ENCODE assay signal across 9 cellular contexts in genomic region chr4:78059524-78059889, GRCh38. TPM values are rescaled to one million over a fixed set of nuclear protein-coding genes. Genes with fewer than 3 reads are reported as not detected.
DNase-seq lines count a peak whose midpoint lies in the region; ATAC-seq and TF ChIP-seq lines count a peak whose summit lies in the region.
"Had no signal": no experiment of that assay in that cellular context is flagged by ENCODE, and none has a peak within 500 bp of the region (broad histone marks: within the 10 kb centered on the region; RNA-seq: fewer than 3 reads in every experiment).

No MANE protein-coding gene starts in this region.

- H3K4me3 ChIP-seq in HCT116 (replicated peaks in 1 of 2; ENCODE audit: low read depth in 1 of 2, low read length in 2 of 2): peak overlapping the region; percentile 70 to 89

- no peak for TF ChIP-seq POLR2A in HCT116 (IDR thresholded peaks at IDR 0.05; ENCODE audit: borderline replicate concordance, extremely low read depth, insufficient read depth, insufficient read length)

- intact Hi-C loops in CD4-positive, alpha-beta T cell (cut with DNase I, micrococcal nuclease): no loop called here
- intact Hi-C loops in HCT116 (cut with micrococcal nuclease): loop anchor here (1.0 to 5.0 kb wide), 3 partner anchors 458 to 878 kb away; partner anchors contain the start of gene PAQR3
- intact Hi-C loops in activated T-helper 2 cell treated with anti-CD3 and anti-CD28 coated beads, Interferon-gamma antibody, Interleukin-2, Interleukin-4, amounts not matched to agents 10 μg/mL and 5 μg/mL and 100 μg/mL, durations not matched to agents 14 hours and 24 hours and 36 hours (cut with micrococcal nuclease): loop anchor here (2.0 kb wide), 1 partner anchor 457 kb away; no protein-coding TSS in a partner anchor

- RAD21 ChIA-PET in HCT116 (lab: Charles Lee; ENCODE audit: low non-redundant PET in 1 of 2, low total read pairs in 2 of 2, uncharacterized antibody in 2 of 2, unreplicated experiment in 2 of 2): interaction anchor here (0.5 to 1.0 kb wide), 7 partner anchors 65 to 672 kb away, joined by 3 to 7 read pairs (median 3); no protein-coding TSS in a partner anchor

- no peak for ATAC-seq in CD4-positive, alpha-beta T cell (ENCODE audit: poor library complexity)
- peak; percentile 21 for ATAC-seq in HCT116
- peak; percentile 34 for ATAC-seq in omental fat pad (ENCODE audit: low FRiP score)
- no peak for ATAC-seq in HG03135 (IDR thresholded peaks at IDR 0.05; ENCODE audit: unreplicated experiment)

- no peak for DNase-seq in CD4-positive, alpha-beta T cell
- peak; percentile 84 for DNase-seq in HCT116 (ENCODE audit: low read depth, low spot score)
- peak; percentile 85 to 91 for DNase-seq in NCI-H446 (lab: John Stamatoyannopoulos, UW)
- no peak for DNase-seq in activated T-helper 2 cell treated with anti-CD3 and anti-CD28 coated beads, Interferon-gamma antibody, Interleukin-2, Interleukin-4, amounts not matched to agents 10 μg/mL and 5 μg/mL and 100 μg/mL, durations not matched to agents 14 hours and 24 hours and 36 hours (ENCODE audit: low spot score)
- DNase-seq in glomerular visceral epithelial cell (ENCODE audit: extremely low spot score): peak; percentile 83
- no peak for DNase-seq in omental fat pad (ENCODE audit: low spot score)
- DNase-seq in activated gamma-delta T cell treated with Interleukin-2 at 50 U/mL for 16 hours: no peak

- peaks cover 78% of the 10 kb centered on the region for H3K27me3 ChIP-seq in CD4-positive, alpha-beta T cell (ENCODE audit: control insufficient read depth, insufficient read depth, low read length)
- no peaks in the 10 kb centered on the region for H3K27me3 ChIP-seq in HCT116 (ENCODE audit: insufficient read depth, low read length)

- CTCF ChIA-PET in CD4-positive, alpha-beta T cell (lab: Charles Lee): interaction anchor here (0.6 kb wide), 1 partner anchor 89 kb away, joined by 3 read pairs; no protein-coding TSS in a partner anchor
- CTCF ChIA-PET in HCT116 (lab: Charles Lee): interaction anchor here (0.6 to 2.1 kb wide), 27 partner anchors 8 to 1600 kb away, joined by 3 to 17 read pairs (median 4); no protein-coding TSS in a partner anchor

- TF ChIP-seq RAD21 in HCT116 (IDR thresholded peaks at IDR 0.05; ENCODE audit: low read depth): no peak

- peaks cover 62% of the 10 kb centered on the region for H3K79me2 ChIP-seq in HCT116 (ENCODE audit: insufficient read depth, low read length)

- POLR2A ChIA-PET in CD4-positive, alpha-beta T cell (lab: Charles Lee): interaction anchor here (0.6 kb wide), 2 partner anchors 78 to 778 kb away, joined by 3 to 4 read pairs; no protein-coding TSS in a partner anchor
- POLR2A ChIA-PET in HCT116 (lab: Charles Lee): interaction anchor here (0.6 to 1.3 kb wide), 11 partner anchors 10 to 522 kb away, joined by 3 to 4 read pairs (median 3); partner anchors contain the start of gene MRPL1

- no peaks in the 10 kb centered on the region for H3K9me3 Mint-ChIP-seq in CD4-positive, alpha-beta T cell
- H3K9me3 Mint-ChIP-seq in activated T-helper 2 cell treated with anti-CD3 and anti-CD28 coated beads, Interferon-gamma antibody, Interleukin-2, Interleukin-4, amounts not matched to agents 10 μg/mL and 5 μg/mL and 100 μg/mL, durations not matched to agents 14 hours and 24 hours and 36 hours: no peaks in the 10 kb centered on the region

- peak overlapping the region; percentile 73 for H3K9ac ChIP-seq in HCT116 (ENCODE audit: low read length)

- TF ChIP-seq CTCF in CD4-positive, alpha-beta T cell (IDR thresholded peaks at IDR 0.05): no peak
- TF ChIP-seq CTCF in HCT116 (IDR thresholded peaks at IDR 0.05 in 2 of 3, conservative IDR thresholded peaks at IDR 0.05 in 1 of 3; ENCODE audit: borderline replicate concordance in 1 of 3, insufficient read depth in 1 of 3, low read depth in 2 of 3, low read length in 2 of 3) (peak in 2 of 3 experiments; percentile 70 to 74; a peak in 4 of 6 replicates), omental fat pad (IDR thresholded peaks at IDR 0.05) (no peak)

- peak overlapping the region; percentile 74 for H3K4me3 Mint-ChIP-seq in CD4-positive, alpha-beta T cell
- H3K4me3 Mint-ChIP-seq in activated T-helper 2 cell treated with anti-CD3 and anti-CD28 coated beads, Interferon-gamma antibody, Interleukin-2, Interleukin-4, amounts not matched to agents 10 μg/mL and 5 μg/mL and 100 μg/mL, durations not matched to agents 14 hours and 24 hours and 36 hours (ENCODE audit: low read depth): peak overlapping the region; percentile 23

- no TSS peak for BruUV-seq in HCT116 (replicated peaks; lab: Mats Ljungman, UMichigan)

- H3K9me2 ChIP-seq in HCT116 (ENCODE audit: insufficient read depth): no peaks in the 10 kb centered on the region

- peaks cover 29% of the 10 kb centered on the region for H3K4me1 Mint-ChIP-seq in CD4-positive, alpha-beta T cell (ENCODE audit: low read depth)
- H3K4me1 Mint-ChIP-seq in activated T-helper 2 cell treated with anti-CD3 and anti-CD28 coated beads, Interferon-gamma antibody, Interleukin-2, Interleukin-4, amounts not matched to agents 10 μg/mL and 5 μg/mL and 100 μg/mL, durations not matched to agents 14 hours and 24 hours and 36 hours (ENCODE audit: low read depth): peaks cover 26% of the 10 kb centered on the region

- peaks cover 7 to 18% of the 10 kb centered on the region in 2 experiments; a peak in 3 of 4 replicates for H3K4me1 ChIP-seq in HCT116 (ENCODE audit: control insufficient read depth in 1 of 2, insufficient read depth in 2 of 2, low read length in 2 of 2)

- peaks cover 85% of the 10 kb centered on the region for H3K27me3 Mint-ChIP-seq in CD4-positive, alpha-beta T cell
- peaks cover 63% of the 10 kb centered on the region for H3K27me3 Mint-ChIP-seq in activated T-helper 2 cell treated with anti-CD3 and anti-CD28 coated beads, Interferon-gamma antibody, Interleukin-2, Interleukin-4, amounts not matched to agents 10 μg/mL and 5 μg/mL and 100 μg/mL, durations not matched to agents 14 hours and 24 hours and 36 hours (ENCODE audit: low read depth)

- no peaks in the 10 kb centered on the region for H4K20me1 ChIP-seq in HCT116 (ENCODE audit: insufficient read depth)

- H3K27ac ChIP-seq in CD4-positive, alpha-beta T cell (ENCODE audit: low read depth, low read length): no peak overlapping the region
- H3K27ac ChIP-seq in HCT116 (ENCODE audit: low read depth, low read length): peak overlapping the region; percentile 94
- H3K27ac ChIP-seq: SJSA1 had no signal

- H3K9me3 ChIP-seq in CD4-positive, alpha-beta T cell (ENCODE audit: control insufficient read depth, low read length): no peaks in the 10 kb centered on the region
- H3K9me3 ChIP-seq in HCT116 (ENCODE audit: control insufficient read depth in 1 of 2, insufficient read depth in 1 of 2, low read depth in 1 of 2, low read length in 2 of 2): no peaks in the 10 kb centered on the region
- H3K9me3 ChIP-seq: SJSA1 had no signal

- no peaks in the 10 kb centered on the region for H3K36me3 Mint-ChIP-seq in CD4-positive, alpha-beta T cell (ENCODE audit: low read depth)
- no peaks in the 10 kb centered on the region for H3K36me3 Mint-ChIP-seq in activated T-helper 2 cell treated with anti-CD3 and anti-CD28 coated beads, Interferon-gamma antibody, Interleukin-2, Interleukin-4, amounts not matched to agents 10 μg/mL and 5 μg/mL and 100 μg/mL, durations not matched to agents 14 hours and 24 hours and 36 hours (ENCODE audit: low read depth)

- H2AFZ ChIP-seq in HCT116 (ENCODE audit: low read depth, low read length, poor library complexity, severe bottlenecking): peak overlapping the region; percentile 57

- H3K4me2 ChIP-seq in HCT116 (ENCODE audit: low read length): peak overlapping the region; percentile 99

- H3K27ac Mint-ChIP-seq in CD4-positive, alpha-beta T cell: no peak overlapping the region
- H3K27ac Mint-ChIP-seq in activated T-helper 2 cell treated with anti-CD3 and anti-CD28 coated beads, Interferon-gamma antibody, Interleukin-2, Interleukin-4, amounts not matched to agents 10 μg/mL and 5 μg/mL and 100 μg/mL, durations not matched to agents 14 hours and 24 hours and 36 hours: no peak overlapping the region

- no peaks in the 10 kb centered on the region for H3K36me3 ChIP-seq in HCT116 (ENCODE audit: control insufficient read depth in 1 of 2, insufficient read depth in 2 of 2, low read length in 2 of 2)
- H3K36me3 ChIP-seq: SJSA1 had no signal

TF ChIP-seq in HCT116, 20 proteins besides CTCF, POLR2A, EP300 and RAD21 (continues in another document):
- TF ChIP-seq EZH2 (IDR thresholded peaks at IDR 0.05): no peak
- no peak for TF ChIP-seq ELF1 (IDR thresholded peaks at IDR 0.05; ENCODE audit: borderline replicate concordance, low read depth)
- TF ChIP-seq ZBTB33 (IDR thresholded peaks at IDR 0.05; ENCODE audit: extremely low read depth, insufficient replicate concordance, low read length): no peak
- TF ChIP-seq ZFX (IDR thresholded peaks at IDR 0.05): no peak
- peak; percentile 65 for TF ChIP-seq POLR2AphosphoS5 (IDR thresholded peaks at IDR 0.05; ENCODE audit: low read depth, low read length)
- TF ChIP-seq CBX3 (IDR thresholded peaks at IDR 0.05; ENCODE audit: low read depth): no peak

RNA-seq across cellular contexts. Expression of gene FRAS1, which starts 2.4 kb away (rescaled TPM):
- not detected for total RNA-seq in CD4-positive, alpha-beta T cell
- total RNA-seq in HCT116 (2021; ENCODE audit: unreplicated experiment) (33.5 TPM), omental fat pad (10 to 100 TPM in 2 of 4 donors, 1 to 10 TPM in 1, under 1 TPM in 1; 0.47 to 40.5 (median 7.7) TPM)
- 14.1 and 16.6 TPM in 2 replicates for polyA plus RNA-seq in HCT116 (2012)
- total RNA-seq in activated T-helper 2 cell treated with anti-CD3 and anti-CD28 coated beads, Interferon-gamma antibody, Interleukin-2, Interleukin-4, amounts not matched to agents 10 μg/mL and 5 μg/mL and 100 μg/mL, durations not matched to agents 14 hours and 24 hours and 36 hours: not detected in 2 replicates

Comparison
In these comparisons a context has a peak if more than half of its experiments do, and no peak if none do; other contexts are left out.
1. ATAC-seq: peak in HCT116 (single experiment) and omental fat pad (single experiment); none in CD4-positive, alpha-beta T cell (single experiment) and HG03135 (single experiment).
2. DNase-seq: peak in HCT116 (single experiment), NCI-H446 (2 of 2) and glomerular visceral epithelial cell (single experiment); none in CD4-positive, alpha-beta T cell (0 of 10), activated T-helper 2 cell treated with anti-CD3 and anti-CD28 coated beads, Interferon-gamma antibody, Interleukin-2, Interleukin-4, amounts not matched to agents 10 μg/mL and 5 μg/mL and 100 μg/mL, durations not matched to agents 14 hours and 24 hours and 36 hours (single experiment), omental fat pad (single experiment) and activated gamma-delta T cell treated with Interleukin-2 at 50 U/mL for 16 hours (single experiment).
3. CTCF ChIP-seq: peak in HCT116 (2 of 3); none in CD4-positive, alpha-beta T cell (single experiment) and omental fat pad (0 of 3).
4. intact Hi-C loops: an anchor here in HCT116 (1.0 to 5.0 kb wide) and activated T-helper 2 cell treated with anti-CD3 and anti-CD28 coated beads, Interferon-gamma antibody, Interleukin-2, Interleukin-4, amounts not matched to agents 10 μg/mL and 5 μg/mL and 100 μg/mL, durations not matched to agents 14 hours and 24 hours and 36 hours (2.0 kb wide); none called in CD4-positive, alpha-beta T cell.